ENCODE assay signal across 15 cellular contexts in the genomic region with DNA sequence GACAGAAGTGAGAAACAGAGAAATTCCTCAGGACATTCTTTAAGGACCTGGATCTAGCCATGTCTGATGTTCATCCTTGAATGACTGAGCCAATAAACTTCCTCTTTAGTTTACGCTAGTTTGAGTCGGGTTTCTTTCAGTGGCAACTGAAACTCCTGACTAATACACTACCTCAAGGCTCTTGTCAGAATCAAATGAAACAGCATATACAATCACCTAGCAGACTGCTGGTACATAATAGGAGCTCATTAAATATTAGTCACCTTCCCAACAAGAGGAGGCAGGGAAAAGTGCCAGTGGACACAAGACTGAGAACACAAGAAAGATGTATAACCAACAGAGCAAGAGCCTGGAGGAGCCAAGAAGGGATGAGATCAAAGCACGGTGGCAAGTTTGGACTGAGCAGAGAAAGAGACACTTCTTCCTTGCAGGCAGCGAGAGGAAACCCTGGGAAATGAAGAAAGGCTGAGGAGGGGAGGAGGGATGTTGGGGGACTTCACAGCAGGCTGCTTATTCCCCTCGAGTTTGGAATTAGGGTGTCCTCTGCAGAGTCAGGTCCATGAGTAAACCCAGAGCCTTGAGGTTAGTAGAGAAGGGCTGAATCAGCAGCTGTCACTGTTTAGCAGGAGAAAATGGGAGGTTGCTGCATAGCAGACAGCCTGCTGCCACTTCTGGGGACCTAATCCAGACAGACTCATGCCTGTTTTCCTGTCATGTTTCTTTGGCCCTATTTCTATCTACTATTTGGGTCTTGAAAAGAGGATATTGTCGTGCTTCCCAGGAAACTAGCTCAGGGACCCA.
DNase-seq lines count a peak whose midpoint lies in the region; ATAC-seq and TF ChIP-seq lines count a peak whose summit lies in the region.
"Had no signal": no experiment of that assay in that cellular context is flagged by ENCODE, and none has a peak within 500 bp of the region (broad histone marks: within the 10 kb centered on the region; RNA-seq: fewer than 3 reads in every experiment).

No MANE protein-coding gene starts in this region.

- no peak for TF ChIP-seq EP300 in esophagus muscularis mucosa (IDR thresholded peaks at IDR 0.05)

- no TSS peak for BruUV-seq in OCI-LY7 (replicated peaks; lab: Mats Ljungman, UMichigan)

- WGBS in esophagus muscularis mucosa, result 62% methylated on average over 6 of the region's 6 CpGs

- H3K36me3 ChIP-seq in OCI-LY7 (ENCODE audit: insufficient read depth, low read length) (no peaks in the 10 kb centered on the region), esophagus muscularis mucosa (no peaks in the 10 kb centered on the region)
- H3K36me3 ChIP-seq: spleen had no signal

- intact Hi-C loops in OCI-LY7 (cut with micrococcal nuclease; ENCODE audit: unreplicated experiment) (no loop called here), esophagus muscularis mucosa (cut with DNase I) (no loop called here)

- ATAC-seq in GM18511 (IDR thresholded peaks at IDR 0.05; ENCODE audit: unreplicated experiment) (peak; percentile 50), HG02610 (IDR thresholded peaks at IDR 0.05; ENCODE audit: unreplicated experiment) (peak; percentile 76), GM21717 (IDR thresholded peaks at IDR 0.05; ENCODE audit: unreplicated experiment) (no peak)
- ATAC-seq: HepG2, T-helper 17 cell had no signal

- no peak overlapping the region for H3K27ac ChIP-seq in OCI-LY7 (ENCODE audit: low read depth, low read length, poor library complexity, severe bottlenecking)
- no peak overlapping the region for H3K27ac ChIP-seq in esophagus muscularis mucosa (replicated peaks in 1 of 4)
- H3K27ac ChIP-seq: spleen had no signal

- H3K9me3 ChIP-seq in OCI-LY7 (ENCODE audit: low read length), result no peaks in the 10 kb centered on the region
- peaks cover 0 to 4% (median 0%) of the 10 kb centered on the region in 4 donors for H3K9me3 ChIP-seq in esophagus muscularis mucosa

- H3K4me1 ChIP-seq in OCI-LY7 (ENCODE audit: insufficient read depth, low read length, poor library complexity, severe bottlenecking) (peaks cover 23% of the 10 kb centered on the region), esophagus muscularis mucosa (no peaks in the 10 kb centered on the region)
- H3K4me1 ChIP-seq: spleen had no signal

- H3K4me2 ChIP-seq in OCI-LY7 (ENCODE audit: low read length), result 0 out of 2 replicates have a peak overlapping the region, but pooled peaks have one; percentile 9

- POLR2A ChIA-PET in OCI-LY7 (lab: Charles Lee), result interaction anchor here (1.1 to 1.3 kb wide), 4 partner anchors 8 to 13 kb away, joined by 3 to 8 read pairs (median 4); no protein-coding TSS in a partner anchor

- H3K27me3 ChIP-seq in esophagus muscularis mucosa, result peaks cover 0 to 20% (median 0%) of the 10 kb centered on the region in 4 donors

- peak overlapping the region; percentile 34; the same call in 1 of the 2 replicates for H2AFZ ChIP-seq in OCI-LY7 (ENCODE audit: low read length)

- peak; percentile 31 for DNase-seq in OCI-LY7 (ENCODE audit: low spot score)
- peak; percentile 60 for DNase-seq in kidney tubule cell (ENCODE audit: low spot score)
- DNase-seq in esophagus muscularis mucosa (ENCODE audit: extremely low spot score), result no peak
- no peak for DNase-seq in NCI-H146 treated with DMSO at 0.1 percent for 48 hours (lab: John Stamatoyannopoulos, UW; ENCODE audit: unreplicated experiment)
- DNase-seq in central memory CD4-positive, alpha-beta T cell, result no peak
- DNase-seq: activated CD4-positive, CD25-positive, alpha-beta regulatory T cell treated with anti-CD3 and anti-CD28 coated beads, Interleukin-2, amount 50 U/mL, for 72 hours; endodermal cell; foreskin fibroblast; Right ventricle myocardium superior; spleen; T-helper 17 cell had no signal

- TF ChIP-seq CTCF in OCI-LY7 (conservative IDR thresholded peaks at IDR 0.05; ENCODE audit: low read length) (no peak), esophagus muscularis mucosa (IDR thresholded peaks at IDR 0.05) (no peak)

- no peaks in the 10 kb centered on the region for H4K20me1 ChIP-seq in OCI-LY7 (ENCODE audit: insufficient read depth, low read length)

- H3K79me2 ChIP-seq in OCI-LY7 (ENCODE audit: insufficient read depth, low read depth, low read length), result no peaks in the 10 kb centered on the region

- no peak for TF ChIP-seq POLR2A in esophagus muscularis mucosa (IDR thresholded peaks at IDR 0.05; ENCODE audit: low read depth)

- CTCF ChIA-PET in OCI-LY7 (lab: Charles Lee; ENCODE audit: unreplicated experiment), result no interaction called here

- no peak overlapping the region for H3K4me3 ChIP-seq in OCI-LY7 (ENCODE audit: low read depth, low read length, poor library complexity, severe bottlenecking)
- no peak overlapping the region for H3K4me3 ChIP-seq in esophagus muscularis mucosa
- H3K4me3 ChIP-seq: spleen had no signal

- H3K9me2 ChIP-seq in OCI-LY7 (ENCODE audit: insufficient read depth, low read length), result no peaks in the 10 kb centered on the region

Comparison
In these comparisons a context has a peak if more than half of its experiments do, and no peak if none do; other contexts are left out.
1. DNase-seq: peak in OCI-LY7 (single experiment) and kidney tubule cell (single experiment); none in esophagus muscularis mucosa (single experiment), NCI-H146 treated with DMSO at 0.1 percent for 48 hours (single experiment) and central memory CD4-positive, alpha-beta T cell (single experiment).